Comparison of ENCODE assay signal across 1 cellular context in genomic region chr15:34367128-34368081, GRCh38.
TF ChIP-seq lines count a peak whose summit lies in the region.

Gene LPCAT4 (minus strand): TSS chr15:34367196. CDS start chr15:34367100, 96 bp downstream.

TF ChIP-seq in HepG2, 621 proteins besides CTCF, POLR2A, EP300 and RAD21 (continued from another document and continues in another):
- TF ChIP-seq TCF7L2 (IDR thresholded peaks at IDR 0.05; ENCODE audit: low read depth, low read length) = no peak
- TF ChIP-seq PHF5A (CRISPR knock-in tag; IDR thresholded peaks at IDR 0.05; ENCODE audit: low read depth, unreplicated experiment) = peak; percentile 74
- TF ChIP-seq ZNF777 (CRISPR knock-in tag; IDR thresholded peaks at IDR 0.05) = peak; percentile 73
- TF ChIP-seq GLI4 (CRISPR knock-in tag; IDR thresholded peaks at IDR 0.05; ENCODE audit: borderline replicate concordance) = no peak
- peak; percentile 81 for TF ChIP-seq IKZF5 (CRISPR knock-in tag; IDR thresholded peaks at IDR 0.05)
- no peak for TF ChIP-seq ZNF616 (CRISPR knock-in tag; IDR thresholded peaks at IDR 0.05; ENCODE audit: low read depth)
- no peak; the same call in none of the 2 replicates for TF ChIP-seq MED1 (CRISPR knock-in tag; IDR thresholded peaks at IDR 0.05)
- TF ChIP-seq AFF4 (CRISPR knock-in tag; IDR thresholded peaks at IDR 0.05) = no peak
- 0 out of 2 replicates have a peak, but pooled peaks have one; percentile 74 for TF ChIP-seq NCOA1 (CRISPR knock-in tag; IDR thresholded peaks at IDR 0.05)
- no peak for TF ChIP-seq ZNF24 (IDR thresholded peaks at IDR 0.05)
- TF ChIP-seq KLF15 (CRISPR knock-in tag; IDR thresholded peaks at IDR 0.05; ENCODE audit: borderline replicate concordance) = 0 out of 2 replicates have a peak, but pooled peaks have one; percentile 74
- TF ChIP-seq ZNF251 (CRISPR knock-in tag; IDR thresholded peaks at IDR 0.05) = no peak
- TF ChIP-seq DDIT3 (CRISPR knock-in tag; IDR thresholded peaks at IDR 0.05) = no peak
- no peak for TF ChIP-seq BHLHE40 (IDR thresholded peaks at IDR 0.05; ENCODE audit: low read length)
- no peak for TF ChIP-seq FOXK2 (IDR thresholded peaks at IDR 0.05)
- TF ChIP-seq PLSCR1 (CRISPR knock-in tag; IDR thresholded peaks at IDR 0.05; ENCODE audit: borderline replicate concordance) = no peak
- no peak; the same call in 1 of the 2 replicates for TF ChIP-seq ZBTB7A (CRISPR knock-in tag; IDR thresholded peaks at IDR 0.05)
- TF ChIP-seq ZSCAN9 (CRISPR knock-in tag; IDR thresholded peaks at IDR 0.05; ENCODE audit: borderline replicate concordance) = 0 out of 2 replicates have a peak, but pooled peaks have one; percentile 32
- no peak for TF ChIP-seq PBX2 (CRISPR knock-in tag; IDR thresholded peaks at IDR 0.05)
- TF ChIP-seq RXRB (CRISPR knock-in tag; IDR thresholded peaks at IDR 0.05; ENCODE audit: borderline replicate concordance) = no peak
- TF ChIP-seq ZNF34 (CRISPR knock-in tag; IDR thresholded peaks at IDR 0.05; ENCODE audit: borderline replicate concordance) = 0 out of 2 replicates have a peak, but pooled peaks have one; percentile 35
- no peak for TF ChIP-seq IRX3 (CRISPR knock-in tag; IDR thresholded peaks at IDR 0.05; ENCODE audit: borderline replicate concordance, low read depth)
- no peak for TF ChIP-seq FOXJ3 (CRISPR knock-in tag; IDR thresholded peaks at IDR 0.05; ENCODE audit: borderline replicate concordance)
- TF ChIP-seq DNMT1 (CRISPR knock-in tag; IDR thresholded peaks at IDR 0.05) = peak; percentile 90; the same call in 1 of the 2 replicates
- TF ChIP-seq KAT8 (CRISPR knock-in tag; IDR thresholded peaks at IDR 0.05) = peak; percentile 49; the same call in 1 of the 2 replicates
- no peak for TF ChIP-seq ZKSCAN5 (CRISPR knock-in tag; IDR thresholded peaks at IDR 0.05)
- peak; percentile 86 for TF ChIP-seq PHF8 (CRISPR knock-in tag; IDR thresholded peaks at IDR 0.05)
- no peak; the same call in 1 of the 2 replicates for TF ChIP-seq ZNF460 (CRISPR knock-in tag; IDR thresholded peaks at IDR 0.05; ENCODE audit: borderline replicate concordance)
- TF ChIP-seq NBN (conservative IDR thresholded peaks at IDR 0.05) = no peak
- no peak for TF ChIP-seq HOXD1 (CRISPR knock-in tag; IDR thresholded peaks at IDR 0.05)
- TF ChIP-seq ZNF609 (CRISPR knock-in tag; IDR thresholded peaks at IDR 0.05; ENCODE audit: borderline replicate concordance) = no peak
- 0 out of 2 replicates have a peak, but pooled peaks have one; percentile 17 for TF ChIP-seq HDAC2 (CRISPR knock-in tag; IDR thresholded peaks at IDR 0.05)
- TF ChIP-seq SMAD1 (CRISPR knock-in tag; IDR thresholded peaks at IDR 0.05; ENCODE audit: borderline replicate concordance, low read depth) = 0 out of 2 replicates have a peak, but pooled peaks have one; percentile 58
- TF ChIP-seq EED (CRISPR knock-in tag; IDR thresholded peaks at IDR 0.05) = peak; percentile 77; the same call in 1 of the 2 replicates
- peak; percentile 72; the same call in 1 of the 2 replicates for TF ChIP-seq SKIL (CRISPR knock-in tag; IDR thresholded peaks at IDR 0.05; ENCODE audit: borderline replicate concordance)
- TF ChIP-seq DMAP1 (CRISPR knock-in tag; IDR thresholded peaks at IDR 0.05) = peak; percentile 87
- no peak for TF ChIP-seq ZNF766 (CRISPR knock-in tag; IDR thresholded peaks at IDR 0.05; ENCODE audit: borderline replicate concordance)
- TF ChIP-seq ZNF33A (CRISPR knock-in tag; IDR thresholded peaks at IDR 0.05; ENCODE audit: borderline replicate concordance) = no peak
- TF ChIP-seq KLF6 (CRISPR knock-in tag; IDR thresholded peaks at IDR 0.05) = no peak
- TF ChIP-seq ARNT (IDR thresholded peaks at IDR 0.05) = no peak
- no peak for TF ChIP-seq ONECUT2 (CRISPR knock-in tag; IDR thresholded peaks at IDR 0.05)
- TF ChIP-seq ZNF710 (CRISPR knock-in tag; IDR thresholded peaks at IDR 0.05; ENCODE audit: borderline replicate concordance) = peak; percentile 81; the same call in 1 of the 2 replicates
- TF ChIP-seq ZBTB43 (CRISPR knock-in tag; conservative IDR thresholded peaks at IDR 0.05) = no peak
